Comparison of ENCODE assay signal across 8 cellular contexts in the genomic region with DNA sequence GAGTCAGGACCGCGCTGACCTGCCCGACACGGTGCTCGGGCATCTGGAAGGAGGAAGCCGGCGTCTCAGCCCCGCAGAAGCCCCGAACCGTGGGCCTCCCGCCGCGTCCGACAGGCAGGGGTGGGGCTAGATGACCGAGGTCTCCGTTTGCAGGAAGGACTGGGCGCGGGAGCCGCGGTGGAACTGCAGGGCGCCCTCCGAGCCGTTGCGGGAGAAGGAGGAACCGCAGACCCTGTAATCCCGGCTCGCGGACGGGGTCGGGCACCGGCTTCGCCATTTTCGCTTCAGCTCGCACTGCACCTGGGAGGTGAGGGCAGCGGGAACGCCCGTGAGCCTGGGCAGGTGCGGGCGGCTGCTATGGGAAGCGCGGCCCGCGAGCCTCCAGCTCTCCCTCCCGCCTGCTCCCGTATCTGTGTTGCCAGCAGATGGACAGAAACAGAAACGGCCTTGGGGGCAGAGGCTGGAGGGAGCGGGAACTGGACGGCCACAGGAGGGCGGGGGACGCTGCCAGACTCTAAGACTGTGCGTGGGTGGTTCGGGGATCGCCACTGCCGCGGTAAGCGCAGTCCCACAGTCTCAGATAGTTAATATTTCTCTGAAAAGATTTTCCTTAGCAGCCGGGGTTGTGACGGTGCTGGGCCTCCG.
DNase-seq lines count a peak whose midpoint lies in the region; ATAC-seq and TF ChIP-seq lines count a peak whose summit lies in the region.

No MANE protein-coding gene starts in this region.

- no peaks in the 10 kb centered on the region for H3K36me3 ChIP-seq in right lobe of liver

- intact Hi-C loops in right lobe of liver (cut with DNase I) = no loop called here

- peak; percentile 43 for DNase-seq in stimulated activated CD4-positive, alpha-beta T cell treated with anti-CD3 and anti-CD28 coated beads, Interleukin-15, amount 100 ng/mL, for 24 hours
- no peak for DNase-seq in stimulated activated CD4-positive, alpha-beta T cell treated with anti-CD3 and anti-CD28 coated beads, Interleukin-1b, Interleukin-23, amount 100 ng/mL, for 48 hours
- peak; percentile 55 for DNase-seq in RPMI8226
- peak; percentile 44 for DNase-seq in dermis blood vessel endothelial cell
- DNase-seq in right lobe of liver = peak in 2 of 3 donors; percentile 48 to 52
- DNase-seq in HCEC 1CT = no peak
- DNase-seq in OCI-M2 (lab: John Stamatoyannopoulos, UW; ENCODE audit: unreplicated experiment) = no peak

- peak overlapping the region; percentile 48 to 54 (median 50) for H3K4me3 ChIP-seq in right lobe of liver

- no peaks in the 10 kb centered on the region for H3K9me3 ChIP-seq in right lobe of liver

- 2% methylated on average over 16 of the region's 59 CpGs for WGBS in right lobe of liver (ENCODE audit: insufficient coverage, low coverage, low lambda C conversion rate, missing lambda C conversion rate)

- H3K27me3 ChIP-seq in right lobe of liver = no peaks in the 10 kb centered on the region

- peak overlapping the region in 1 of 3 donors; percentile 18 for H3K27ac ChIP-seq in right lobe of liver
- peak overlapping the region; percentile 56 for H3K27ac ChIP-seq in temporal lobe (ENCODE audit: low read depth, low read length)

- TF ChIP-seq POLR2A in right lobe of liver (IDR thresholded peaks at IDR 0.05) = no peak

- peak; percentile 14 to 29 (median 23) for TF ChIP-seq CTCF in right lobe of liver (IDR thresholded peaks at IDR 0.05)

- peak; percentile 71 to 86 (median 75) for ATAC-seq in right lobe of liver

- H3K4me1 ChIP-seq in right lobe of liver = peaks cover 0 to 8% (median 0%) of the 10 kb centered on the region in 4 donors

Comparison
In these comparisons a context has a peak if more than half of its experiments do, and no peak if none do; other contexts are left out.
1. DNase-seq: peak in stimulated activated CD4-positive, alpha-beta T cell treated with anti-CD3 and anti-CD28 coated beads, Interleukin-15, amount 100 ng/mL, for 24 hours (single experiment), RPMI8226 (single experiment), dermis blood vessel endothelial cell (single experiment) and right lobe of liver (2 of 3); none in stimulated activated CD4-positive, alpha-beta T cell treated with anti-CD3 and anti-CD28 coated beads, Interleukin-1b, Interleukin-23, amount 100 ng/mL, for 48 hours (single experiment), HCEC 1CT (single experiment) and OCI-M2 (single experiment).